Comparison of ENCODE assay signal across 14 cellular contexts in the genomic region with DNA sequence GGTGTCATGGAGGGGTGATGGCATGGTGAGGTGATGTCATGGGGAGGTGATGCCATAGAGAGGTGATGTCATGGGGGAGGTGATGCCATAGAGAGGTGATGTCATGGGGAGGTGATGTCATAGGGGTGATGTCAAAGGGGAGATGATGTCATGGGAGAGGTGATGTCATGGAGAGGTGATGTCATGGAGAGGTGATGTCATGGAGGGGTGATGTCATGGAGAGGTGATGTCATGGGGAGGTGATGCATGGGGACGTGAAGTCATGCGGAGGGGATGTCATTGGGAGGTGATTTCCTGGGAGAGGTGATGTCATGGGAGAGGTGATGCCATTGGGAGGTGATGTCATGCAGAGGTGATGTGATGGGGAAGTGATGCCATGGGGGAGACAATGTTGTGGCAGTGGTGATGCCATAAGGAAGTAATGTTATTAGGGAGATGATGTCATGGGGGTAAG.
DNase-seq lines count a peak whose midpoint lies in the region; ATAC-seq, FAIRE-seq and TF ChIP-seq lines count a peak whose summit lies in the region.
"Had no signal": no experiment of that assay in that cellular context is flagged by ENCODE, and none has a peak within 500 bp of the region (broad histone marks: within the 10 kb centered on the region; RNA-seq: fewer than 3 reads in every experiment).

No MANE protein-coding gene starts in this region.

- FAIRE-seq in bronchial epithelial cell (lab: Jason Lieb, UNC), result peak; percentile 86

- no peak for ATAC-seq in HG03108 (IDR thresholded peaks at IDR 0.05; ENCODE audit: unreplicated experiment)

- H3K4me3 ChIP-seq in bronchial epithelial cell (ENCODE audit: low read depth, low read length), result no peak overlapping the region
- H3K4me3 ChIP-seq: coronary artery, tibial nerve had no signal

- H3K27me3 ChIP-seq in bronchial epithelial cell (ENCODE audit: control insufficient read depth, insufficient read depth, low read length), result no peaks in the 10 kb centered on the region
- H3K27me3 ChIP-seq: tibial nerve had no signal

- in situ Hi-C loops in Caki2 (cut with HindIII; ENCODE audit: low pct_unique_long_range_greater_than_20kb, low sequenced_read_pairs), result no loop called here

- no peaks in the 10 kb centered on the region for H3K36me3 ChIP-seq in bronchial epithelial cell (ENCODE audit: control insufficient read depth, insufficient read depth, low read length)
- H3K36me3 ChIP-seq: tibial nerve had no signal

- no peak for TF ChIP-seq CTCF in bronchial epithelial cell (IDR thresholded peaks at IDR 0.05; ENCODE audit: insufficient read depth, low read length, severe bottlenecking)

- peak; percentile 79 for DNase-seq in DMS53 (lab: John Stamatoyannopoulos, UW)
- no peak for DNase-seq in DMS53 treated with DMSO at 0.1 percent for 48 hours (lab: John Stamatoyannopoulos, UW; ENCODE audit: unreplicated experiment)
- peak; percentile 3 for DNase-seq in Caki2 (ENCODE audit: low read depth)
- peak; percentile 5 for DNase-seq in T1000 (lab: John Stamatoyannopoulos, UW)
- no peak for DNase-seq in bronchial epithelial cell (ENCODE audit: low read depth)
- no peak for DNase-seq in NCI-H2171 treated with DMSO at 0.1 percent for 48 hours (lab: John Stamatoyannopoulos, UW)
- no peak for DNase-seq in foreskin melanocyte
- DNase-seq: activated naive CD8-positive, alpha-beta T cell treated with anti-CD3 and anti-CD28 coated beads, Interleukin-2, amount 10 ng/mL, durations not matched to agents 7 days and 5 days; Caco-2; NCI-H1694; occipital lobe had no signal

Comparison
In these comparisons a context has a peak if more than half of its experiments do, and no peak if none do; other contexts are left out.
1. DNase-seq: peak in DMS53 (single experiment), Caki2 (single experiment) and T1000 (single experiment); none in DMS53 treated with DMSO at 0.1 percent for 48 hours (single experiment), bronchial epithelial cell (single experiment), NCI-H2171 treated with DMSO at 0.1 percent for 48 hours (single experiment) and foreskin melanocyte (single experiment).